ENCODE assay signal across 8 cellular contexts in genomic region chr14:73713804-73714655, GRCh38. TPM values are rescaled to one million over a fixed set of nuclear protein-coding genes. Genes with fewer than 3 reads are reported as not detected.
DNase-seq lines count a peak whose midpoint lies in the region; ATAC-seq and TF ChIP-seq lines count a peak whose summit lies in the region.

TSS of gene PNMA1 (minus strand) at chr14:73714384. CDS start at chr14:73713639, 745 bp downstream.

- H3K36me3 Mint-ChIP-seq in endothelial cell (ENCODE audit: low read depth, unreplicated experiment): peaks cover 18% of the 10 kb centered on the region

- H3K4me1 Mint-ChIP-seq in endothelial cell (ENCODE audit: unreplicated experiment): peaks cover 25% of the 10 kb centered on the region

- ATAC-seq in GM21423 (IDR thresholded peaks at IDR 0.05; ENCODE audit: unreplicated experiment): peak; percentile 69

- H3K27ac Mint-ChIP-seq in endothelial cell (ENCODE audit: unreplicated experiment): peak within 1 kb of the TSS; percentile 68

- H3K27ac ChIP-seq in HUES64 (ENCODE audit: low read depth, low read length) (peak within 1 kb of the TSS; percentile 88), OCI-LY1 (ENCODE audit: low read depth, low read length, poor library complexity, severe bottlenecking) (peak within 1 kb of the TSS; percentile 52)

- peak; percentile 89 for DNase-seq in COR-L47 (lab: John Stamatoyannopoulos, UW)
- peak; percentile 95 for DNase-seq in activated CD8-positive, alpha-beta memory T cell treated with anti-CD3 and anti-CD28 coated beads, Interleukin-2, amount 50 U/mL, for 48 hours
- DNase-seq in endothelial cell (ENCODE audit: low spot score): peak; percentile 87
- DNase-seq in midbrain (lab: John Stamatoyannopoulos, UW): peak; percentile 88
- DNase-seq in stimulated activated CD8-positive, alpha-beta memory T cell treated with anti-CD3 and anti-CD28 coated beads, Interleukin-15, amount 100 ng/mL, for 48 hours (ENCODE audit: low read depth in 2 of 2): peak; percentile 83 to 84

- H3K9ac ChIP-seq in HUES64 (ENCODE audit: low read depth, low read length) (peak within 1 kb of the TSS; percentile 92), OCI-LY1 (ENCODE audit: low read length) (peak within 1 kb of the TSS; percentile 81)

- H3K4me3 ChIP-seq in HUES64 (ENCODE audit: low read length): peak within 1 kb of the TSS; percentile 75
- H3K4me3 ChIP-seq in OCI-LY1 (ENCODE audit: low read depth, low read length, poor library complexity, severe bottlenecking): peak within 1 kb of the TSS; percentile 71

- H3K4me2 ChIP-seq in OCI-LY1 (ENCODE audit: low read length): peak within 1 kb of the TSS; percentile 88

- H3K9me3 ChIP-seq in HUES64 (ENCODE audit: insufficient read depth, low read depth, low read length): no peaks in the 10 kb centered on the region
- H3K9me3 ChIP-seq in OCI-LY1 (ENCODE audit: low read length): no peaks in the 10 kb centered on the region

- no peaks in the 10 kb centered on the region for H3K9me2 ChIP-seq in OCI-LY1 (ENCODE audit: low read depth, low read length)

- peak within 1 kb of the TSS; percentile 98 for H3K4me3 Mint-ChIP-seq in endothelial cell (ENCODE audit: unreplicated experiment)

- TF ChIP-seq CTCF in OCI-LY1 (IDR thresholded peaks at IDR 0.05; ENCODE audit: low read length) (no peak), endothelial cell (IDR thresholded peaks at IDR 0.05; ENCODE audit: unreplicated experiment) (no peak)

- no peak within 1 kb of the TSS for H2AFZ ChIP-seq in OCI-LY1 (ENCODE audit: low read length)

- H3K36me3 ChIP-seq in HUES64 (ENCODE audit: insufficient read depth, low read length): no peaks in the 10 kb centered on the region
- H3K36me3 ChIP-seq in OCI-LY1 (ENCODE audit: insufficient read depth, low read length): peaks cover 32% of the 10 kb centered on the region

- H3K79me2 ChIP-seq in OCI-LY1 (ENCODE audit: insufficient read depth, low read length): no peaks in the 10 kb centered on the region

- peaks cover 19% of the 10 kb centered on the region for H3K27me3 Mint-ChIP-seq in endothelial cell (ENCODE audit: unreplicated experiment)

- H3K27me3 ChIP-seq in HUES64 (ENCODE audit: insufficient read depth, low read length) (peaks cover 16% of the 10 kb centered on the region; the same call in 1 of the 2 replicates), OCI-LY1 (ENCODE audit: insufficient read depth, low read length) (no peaks in the 10 kb centered on the region)

- peaks cover 27% of the 10 kb centered on the region; the same call in 1 of the 2 replicates for H3K4me1 ChIP-seq in HUES64 (ENCODE audit: insufficient read depth, low read length)
- H3K4me1 ChIP-seq in OCI-LY1 (ENCODE audit: insufficient read depth, low read length, severe bottlenecking): peaks cover 26% of the 10 kb centered on the region

- H4K20me1 ChIP-seq in OCI-LY1 (ENCODE audit: insufficient read depth, low read length): no peaks in the 10 kb centered on the region

- peaks cover 16% of the 10 kb centered on the region for H3F3A ChIP-seq in OCI-LY1 (ENCODE audit: insufficient read depth, low read length)

- under 1% methylated on average over 112 of the region's 113 CpGs for WGBS in HUES64

- H3K9me3 Mint-ChIP-seq in endothelial cell (ENCODE audit: unreplicated experiment): no peaks in the 10 kb centered on the region

RNA-seq across cellular contexts. Expression of gene PNMA1, which starts in this region (rescaled TPM):
- 42.4 TPM for polyA plus RNA-seq in HUES64 (2013, experiment 1 of 2)
- polyA plus RNA-seq in HUES64 (2013, experiment 2 of 2): 43.4 TPM
- total RNA-seq in endothelial cell (ENCODE audit: unreplicated experiment): 32.7 TPM

Comparison
In these comparisons a context has a peak if more than half of its experiments do, and no peak if none do; other contexts are left out.
1. Peak in every context shown above with its lines: DNase-seq, ATAC-seq, H3K4me3 ChIP-seq and H3K27ac ChIP-seq.